Comparison of ENCODE assay signal across 1 cellular context in the genomic region with DNA sequence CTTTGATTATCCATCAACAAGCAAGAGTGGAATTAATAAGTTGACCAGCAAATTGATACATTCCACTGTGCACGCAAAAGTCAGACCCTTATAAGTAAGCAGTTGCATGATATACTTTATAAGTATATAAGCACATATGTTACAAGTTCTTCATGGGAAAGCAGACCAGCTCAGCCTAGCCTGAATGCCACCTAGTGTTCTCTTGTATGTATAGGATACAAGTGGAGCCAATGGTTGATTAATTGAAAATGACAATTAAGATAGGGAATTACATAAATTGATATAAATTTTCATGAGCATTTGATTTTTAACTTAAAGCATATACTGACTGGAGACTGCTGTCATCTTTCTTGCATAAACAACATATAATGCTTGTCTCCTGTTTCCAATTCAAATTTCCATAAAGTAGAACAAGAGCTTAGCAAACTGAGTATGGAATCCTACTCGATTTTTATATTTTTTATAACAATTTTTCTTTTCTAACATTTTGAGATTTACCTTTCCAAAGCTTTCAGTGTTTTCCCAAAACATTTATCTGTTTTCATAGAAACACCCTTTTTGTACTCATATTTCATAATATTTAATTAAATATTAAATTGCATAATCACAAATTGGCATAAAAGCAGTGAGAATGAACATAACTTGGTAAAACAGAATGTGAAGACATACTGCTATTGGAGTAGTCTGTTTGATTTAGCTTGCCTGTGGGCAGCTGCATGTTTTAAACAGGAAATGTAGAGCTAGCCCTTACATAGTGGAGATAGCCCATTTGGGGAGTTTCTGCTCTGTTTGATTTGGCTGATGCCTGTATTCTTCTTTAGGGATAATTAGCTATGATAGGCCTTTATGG.
TF ChIP-seq lines count a peak whose summit lies in the region.

No MANE protein-coding gene starts in this region.

TF ChIP-seq in GM23338, 12 proteins besides CTCF, POLR2A, EP300 and RAD21:
- TF ChIP-seq, protein P1, sequence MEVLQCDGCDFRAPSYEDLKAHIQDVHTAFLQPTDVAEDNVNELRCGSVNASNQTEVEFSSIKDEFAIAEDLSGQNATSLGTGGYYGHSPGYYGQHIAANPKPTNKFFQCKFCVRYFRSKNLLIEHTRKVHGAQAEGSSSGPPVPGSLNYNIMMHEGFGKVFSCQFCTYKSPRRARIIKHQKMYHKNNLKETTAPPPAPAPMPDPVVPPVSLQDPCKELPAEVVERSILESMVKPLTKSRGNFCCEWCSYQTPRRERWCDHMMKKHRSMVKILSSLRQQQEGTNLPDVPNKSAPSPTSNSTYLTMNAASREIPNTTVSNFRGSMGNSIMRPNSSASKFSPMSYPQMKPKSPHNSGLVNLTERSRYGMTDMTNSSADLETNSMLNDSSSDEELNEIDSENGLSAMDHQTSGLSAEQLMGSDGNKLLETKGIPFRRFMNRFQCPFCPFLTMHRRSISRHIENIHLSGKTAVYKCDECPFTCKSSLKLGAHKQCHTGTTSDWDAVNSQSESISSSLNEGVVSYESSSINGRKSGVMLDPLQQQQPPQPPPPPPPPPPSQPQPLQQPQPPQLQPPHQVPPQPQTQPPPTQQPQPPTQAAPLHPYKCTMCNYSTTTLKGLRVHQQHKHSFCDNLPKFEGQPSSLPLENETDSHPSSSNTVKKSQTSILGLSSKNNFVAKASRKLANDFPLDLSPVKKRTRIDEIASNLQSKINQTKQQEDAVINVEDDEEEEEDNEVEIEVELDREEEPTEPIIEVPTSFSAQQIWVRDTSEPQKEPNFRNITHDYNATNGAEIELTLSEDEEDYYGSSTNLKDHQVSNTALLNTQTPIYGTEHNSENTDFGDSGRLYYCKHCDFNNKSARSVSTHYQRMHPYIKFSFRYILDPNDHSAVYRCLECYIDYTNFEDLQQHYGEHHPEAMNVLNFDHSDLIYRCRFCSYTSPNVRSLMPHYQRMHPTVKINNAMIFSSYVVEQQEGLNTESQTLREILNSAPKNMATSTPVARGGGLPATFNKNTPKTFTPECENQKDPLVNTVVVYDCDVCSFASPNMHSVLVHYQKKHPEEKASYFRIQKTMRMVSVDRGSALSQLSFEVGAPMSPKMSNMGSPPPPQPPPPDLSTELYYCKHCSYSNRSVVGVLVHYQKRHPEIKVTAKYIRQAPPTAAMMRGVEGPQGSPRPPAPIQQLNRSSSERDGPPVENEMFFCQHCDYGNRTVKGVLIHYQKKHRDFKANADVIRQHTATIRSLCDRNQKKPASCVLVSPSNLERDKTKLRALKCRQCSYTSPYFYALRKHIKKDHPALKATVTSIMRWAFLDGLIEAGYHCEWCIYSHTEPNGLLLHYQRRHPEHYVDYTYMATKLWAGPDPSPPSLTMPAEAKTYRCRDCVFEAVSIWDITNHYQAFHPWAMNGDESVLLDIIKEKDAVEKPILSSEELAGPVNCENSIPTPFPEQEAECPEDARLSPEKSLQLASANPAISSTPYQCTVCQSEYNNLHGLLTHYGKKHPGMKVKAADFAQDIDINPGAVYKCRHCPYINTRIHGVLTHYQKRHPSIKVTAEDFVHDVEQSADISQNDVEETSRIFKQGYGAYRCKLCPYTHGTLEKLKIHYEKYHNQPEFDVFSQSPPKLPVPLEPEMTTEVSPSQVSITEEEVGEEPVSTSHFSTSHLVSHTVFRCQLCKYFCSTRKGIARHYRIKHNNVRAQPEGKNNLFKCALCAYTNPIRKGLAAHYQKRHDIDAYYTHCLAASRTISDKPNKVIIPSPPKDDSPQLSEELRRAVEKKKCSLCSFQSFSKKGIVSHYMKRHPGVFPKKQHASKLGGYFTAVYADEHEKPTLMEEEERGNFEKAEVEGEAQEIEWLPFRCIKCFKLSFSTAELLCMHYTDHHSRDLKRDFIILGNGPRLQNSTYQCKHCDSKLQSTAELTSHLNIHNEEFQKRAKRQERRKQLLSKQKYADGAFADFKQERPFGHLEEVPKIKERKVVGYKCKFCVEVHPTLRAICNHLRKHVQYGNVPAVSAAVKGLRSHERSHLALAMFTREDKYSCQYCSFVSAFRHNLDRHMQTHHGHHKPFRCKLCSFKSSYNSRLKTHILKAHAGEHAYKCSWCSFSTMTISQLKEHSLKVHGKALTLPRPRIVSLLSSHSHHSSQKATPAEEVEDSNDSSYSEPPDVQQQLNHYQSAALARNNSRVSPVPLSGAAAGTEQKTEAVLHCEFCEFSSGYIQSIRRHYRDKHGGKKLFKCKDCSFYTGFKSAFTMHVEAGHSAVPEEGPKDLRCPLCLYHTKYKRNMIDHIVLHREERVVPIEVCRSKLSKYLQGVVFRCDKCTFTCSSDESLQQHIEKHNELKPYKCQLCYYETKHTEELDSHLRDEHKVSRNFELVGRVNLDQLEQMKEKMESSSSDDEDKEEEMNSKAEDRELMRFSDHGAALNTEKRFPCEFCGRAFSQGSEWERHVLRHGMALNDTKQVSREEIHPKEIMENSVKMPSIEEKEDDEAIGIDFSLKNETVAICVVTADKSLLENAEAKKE (CRISPR knock-in tag; IDR thresholded peaks at IDR 0.05): no peak
- TF ChIP-seq STAT1 (IDR thresholded peaks at IDR 0.05; ENCODE audit: unreplicated experiment) (no peak), NANOG (IDR thresholded peaks at IDR 0.05; ENCODE audit: borderline replicate concordance) (no peak)
- TF ChIP-seq, protein P2, sequence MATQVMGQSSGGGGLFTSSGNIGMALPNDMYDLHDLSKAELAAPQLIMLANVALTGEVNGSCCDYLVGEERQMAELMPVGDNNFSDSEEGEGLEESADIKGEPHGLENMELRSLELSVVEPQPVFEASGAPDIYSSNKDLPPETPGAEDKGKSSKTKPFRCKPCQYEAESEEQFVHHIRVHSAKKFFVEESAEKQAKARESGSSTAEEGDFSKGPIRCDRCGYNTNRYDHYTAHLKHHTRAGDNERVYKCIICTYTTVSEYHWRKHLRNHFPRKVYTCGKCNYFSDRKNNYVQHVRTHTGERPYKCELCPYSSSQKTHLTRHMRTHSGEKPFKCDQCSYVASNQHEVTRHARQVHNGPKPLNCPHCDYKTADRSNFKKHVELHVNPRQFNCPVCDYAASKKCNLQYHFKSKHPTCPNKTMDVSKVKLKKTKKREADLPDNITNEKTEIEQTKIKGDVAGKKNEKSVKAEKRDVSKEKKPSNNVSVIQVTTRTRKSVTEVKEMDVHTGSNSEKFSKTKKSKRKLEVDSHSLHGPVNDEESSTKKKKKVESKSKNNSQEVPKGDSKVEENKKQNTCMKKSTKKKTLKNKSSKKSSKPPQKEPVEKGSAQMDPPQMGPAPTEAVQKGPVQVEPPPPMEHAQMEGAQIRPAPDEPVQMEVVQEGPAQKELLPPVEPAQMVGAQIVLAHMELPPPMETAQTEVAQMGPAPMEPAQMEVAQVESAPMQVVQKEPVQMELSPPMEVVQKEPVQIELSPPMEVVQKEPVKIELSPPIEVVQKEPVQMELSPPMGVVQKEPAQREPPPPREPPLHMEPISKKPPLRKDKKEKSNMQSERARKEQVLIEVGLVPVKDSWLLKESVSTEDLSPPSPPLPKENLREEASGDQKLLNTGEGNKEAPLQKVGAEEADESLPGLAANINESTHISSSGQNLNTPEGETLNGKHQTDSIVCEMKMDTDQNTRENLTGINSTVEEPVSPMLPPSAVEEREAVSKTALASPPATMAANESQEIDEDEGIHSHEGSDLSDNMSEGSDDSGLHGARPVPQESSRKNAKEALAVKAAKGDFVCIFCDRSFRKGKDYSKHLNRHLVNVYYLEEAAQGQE (IDR thresholded peaks at IDR 0.05; ENCODE audit: unreplicated experiment): no peak
